9 cellular contexts compared by ENCODE assay signal in the genomic region with DNA sequence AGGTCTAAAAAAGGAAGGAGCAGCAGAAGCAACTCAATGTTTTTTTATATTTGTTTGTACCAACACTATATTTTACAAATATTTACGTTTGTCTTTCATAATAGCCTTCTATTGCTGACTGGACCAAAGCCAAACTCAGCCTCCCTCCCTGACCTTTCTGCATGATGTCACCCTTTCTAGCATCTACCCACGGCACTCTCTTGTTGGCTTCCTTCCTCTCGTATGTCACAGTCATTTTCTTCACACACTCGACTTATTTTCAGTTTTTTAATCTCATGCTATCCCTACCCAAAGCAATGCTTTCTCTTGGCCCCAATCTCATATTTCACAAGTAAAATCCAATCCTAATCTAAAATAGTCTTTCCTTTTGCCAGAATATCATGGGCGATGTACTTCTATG. TPM values are rescaled to one million over a fixed set of nuclear protein-coding genes. Genes with fewer than 3 reads are reported as not detected.
DNase-seq lines count a peak whose midpoint lies in the region; ATAC-seq and TF ChIP-seq lines count a peak whose summit lies in the region.
"Had no signal": no experiment of that assay in that cellular context is flagged by ENCODE, and none has a peak within 500 bp of the region (broad histone marks: within the 10 kb centered on the region; RNA-seq: fewer than 3 reads in every experiment).

No MANE protein-coding gene starts in this region.

- H3K27me3 ChIP-seq in SJSA1 (replicated peaks) (no peaks in the 10 kb centered on the region), heart right ventricle (peaks cover 0 to 20% (median 0%) of the 10 kb centered on the region in 7 donors), sigmoid colon (no peaks in the 10 kb centered on the region)

- intact Hi-C loops in heart right ventricle (cut with DNase I) (loop anchor here in 9 of 10 donors (1.0 to 10.0 kb wide), 10 partner anchors 117 to 541 kb away; a partner anchor contains a TSS), sigmoid colon (cut with DNase I) (loop anchor here (1.0 to 10.0 kb wide), 6 partner anchors 115 to 569 kb away; a partner anchor contains a TSS)

- CTCF ChIA-PET in activated CD4-positive, alpha-beta T cell treated with anti-CD3 and anti-CD28 coated beads, Interleukin-2, amount 10 ng/mL, durations not matched to agents 7 days and 5 days (lab: Charles Lee): interaction anchor here (0.5 kb wide), 1 partner anchor 72 kb away, joined by 4 read pairs; no protein-coding TSS in a partner anchor

- no peaks in the 10 kb centered on the region for H3K36me3 Mint-ChIP-seq in activated CD4-positive, alpha-beta T cell treated with anti-CD3 and anti-CD28 coated beads, Interleukin-2, amount 10 ng/mL, durations not matched to agents 7 days and 5 days (ENCODE audit: low read depth)
- no peaks in the 10 kb centered on the region for H3K36me3 Mint-ChIP-seq in nephron progenitor cell (ENCODE audit: low read depth)

- H3K4me3 ChIP-seq in SJSA1: peak overlapping the region; percentile 2; the same call in 1 of the 2 replicates
- peak overlapping the region in 4 of 10 donors; percentile 17 to 41 (median 30) for H3K4me3 ChIP-seq in heart right ventricle
- H3K4me3 ChIP-seq in sigmoid colon: peak overlapping the region in 1 of 4 donors; percentile 15

- no peak for TF ChIP-seq CTCF in heart right ventricle (IDR thresholded peaks at IDR 0.05)
- TF ChIP-seq CTCF in sigmoid colon (IDR thresholded peaks at IDR 0.05): no peak
- no peak for TF ChIP-seq CTCF in nephron progenitor cell (IDR thresholded peaks at IDR 0.05)

- H3K27ac ChIP-seq in SJSA1 (0 out of 2 replicates have a peak overlapping the region, but pooled peaks have one; percentile 34), heart right ventricle (peak overlapping the region; percentile 5 to 80 (median 58)), sigmoid colon (peak overlapping the region; percentile 74 to 92 (median 80))

- no peak for TF ChIP-seq POLR2A in sigmoid colon (IDR thresholded peaks at IDR 0.05)

- H3K27ac Mint-ChIP-seq in activated CD4-positive, alpha-beta T cell treated with anti-CD3 and anti-CD28 coated beads, Interleukin-2, amount 10 ng/mL, durations not matched to agents 7 days and 5 days: no peak overlapping the region
- no peak overlapping the region for H3K27ac Mint-ChIP-seq in nephron progenitor cell

- no peak for TF ChIP-seq EP300 in sigmoid colon (IDR thresholded peaks at IDR 0.05)

- peaks cover 3% of the 10 kb centered on the region for H3K9me3 Mint-ChIP-seq in activated CD4-positive, alpha-beta T cell treated with anti-CD3 and anti-CD28 coated beads, Interleukin-2, amount 10 ng/mL, durations not matched to agents 7 days and 5 days
- peaks cover 5% of the 10 kb centered on the region for H3K9me3 Mint-ChIP-seq in nephron progenitor cell

- DNase-seq in SJSA1 (ENCODE audit: low read depth in 1 of 2, low spot score in 2 of 2) (no peak), heart right ventricle (no peak), sigmoid colon (peak; percentile 65), nephron progenitor cell (no peak)
- no peak for DNase-seq in activated CD4-positive, alpha-beta T cell treated with anti-CD3 and anti-CD28 coated beads, Interleukin-2, amount 10 ng/mL, durations not matched to agents 7 days and 5 days
- no peak for DNase-seq in activated CD8-positive, alpha-beta memory T cell treated with anti-CD3 and anti-CD28 coated beads for 24 hours
- DNase-seq: activated T-cell treated with anti-CD3 and anti-CD28 coated beads, Interleukin-2, amount 50 U/mL, for 1 hour had no signal

- ATAC-seq in GM18868 (IDR thresholded peaks at IDR 0.05; ENCODE audit: unreplicated experiment) (peak; percentile 19), heart right ventricle (peak in 6 of 8 donors; percentile 20 to 48 (median 26)), GM18502 (IDR thresholded peaks at IDR 0.05; ENCODE audit: poor library complexity, unreplicated experiment) (no peak)

- H3K27me3 Mint-ChIP-seq in activated CD4-positive, alpha-beta T cell treated with anti-CD3 and anti-CD28 coated beads, Interleukin-2, amount 10 ng/mL, durations not matched to agents 7 days and 5 days: peaks cover 5% of the 10 kb centered on the region
- H3K27me3 Mint-ChIP-seq in nephron progenitor cell (ENCODE audit: low read depth, poor library complexity): peaks cover 2% of the 10 kb centered on the region

- H3K4me1 ChIP-seq in SJSA1 (replicated peaks) (peaks cover 9% of the 10 kb centered on the region), heart right ventricle (peaks cover 0 to 19% (median 8%) of the 10 kb centered on the region in 9 donors), sigmoid colon (peaks cover 0 to 18% (median 11%) of the 10 kb centered on the region in 4 donors)

- peaks cover 10% of the 10 kb centered on the region for H3K4me1 Mint-ChIP-seq in activated CD4-positive, alpha-beta T cell treated with anti-CD3 and anti-CD28 coated beads, Interleukin-2, amount 10 ng/mL, durations not matched to agents 7 days and 5 days
- peaks cover 10% of the 10 kb centered on the region for H3K4me1 Mint-ChIP-seq in nephron progenitor cell

- H3K36me3 ChIP-seq in SJSA1 (no peaks in the 10 kb centered on the region), heart right ventricle (no peaks in the 10 kb centered on the region), sigmoid colon (no peaks in the 10 kb centered on the region)

- POLR2A ChIA-PET in activated CD4-positive, alpha-beta T cell treated with anti-CD3 and anti-CD28 coated beads, Interleukin-2, amount 10 ng/mL, durations not matched to agents 7 days and 5 days (lab: Charles Lee): no interaction called here

- WGBS in heart right ventricle, 2 donors: 7 to 12% methylated on average over 5 of the region's 5 CpGs
- WGBS in sigmoid colon, 2 donors: 11 to 29% methylated on average over 5 of the region's 5 CpGs

- H3K9me3 ChIP-seq in SJSA1 (replicated peaks) (no peaks in the 10 kb centered on the region), heart right ventricle (no peaks in the 10 kb centered on the region), sigmoid colon (no peaks in the 10 kb centered on the region)

- no peak overlapping the region for H3K4me3 Mint-ChIP-seq in activated CD4-positive, alpha-beta T cell treated with anti-CD3 and anti-CD28 coated beads, Interleukin-2, amount 10 ng/mL, durations not matched to agents 7 days and 5 days
- H3K4me3 Mint-ChIP-seq in nephron progenitor cell: no peak overlapping the region

RNA-seq across cellular contexts. Expression of a gene that starts 16.3 kb away (rescaled TPM):
- 10.9 and 11.0 TPM in 2 replicates for total RNA-seq in SJSA1 (2014; rRNA removed; shearing (Covaris generic))
- total RNA-seq in heart right ventricle (10 to 100 TPM; 14.5 to 23.2 (median 16.5) TPM), sigmoid colon (10 to 100 TPM; 39.0 to 70.4 (median 51.8) TPM)
- polyA plus RNA-seq in heart right ventricle (10 to 100 TPM in 1 of 2 donors, 1 to 10 TPM in 1; 10.0 to 10.5 TPM), sigmoid colon (10 to 100 TPM in 2 of 3 donors, 1 to 10 TPM in 1; 9.0 to 13.8 (median 13.4) TPM)
- total RNA-seq in activated CD4-positive, alpha-beta T cell treated with anti-CD3 and anti-CD28 coated beads, Interleukin-2, amount 10 ng/mL, durations not matched to agents 7 days and 5 days: 10 to 100 TPM; 10.7 to 11.6 TPM
